Comparison of ENCODE assay signal across 8 cellular contexts in the genomic region with DNA sequence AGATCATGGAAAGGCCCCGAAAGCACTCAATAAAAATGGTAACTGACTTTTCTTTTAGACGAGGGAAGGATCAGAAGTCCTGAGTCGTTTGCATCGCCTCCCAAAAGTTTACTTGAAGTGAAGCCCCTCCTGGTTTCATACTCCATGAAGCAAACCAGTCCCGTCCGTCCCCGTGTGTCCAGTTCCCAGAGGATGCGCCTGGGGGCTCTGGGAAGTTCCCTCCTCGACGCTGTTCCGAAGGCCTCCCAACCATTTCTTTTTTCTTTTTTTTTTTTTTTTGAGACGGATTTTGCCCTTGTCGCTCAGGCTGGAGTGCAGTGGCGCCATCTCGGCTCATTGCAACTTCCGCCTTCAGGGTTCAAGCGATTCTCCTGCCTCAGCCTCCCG. TPM values are rescaled to one million over a fixed set of nuclear protein-coding genes. Genes with fewer than 3 reads are reported as not detected.
DNase-seq lines count a peak whose midpoint lies in the region; ATAC-seq and TF ChIP-seq lines count a peak whose summit lies in the region.

No MANE protein-coding gene starts in this region.

- H3K9me3 ChIP-seq in PC-9 (ENCODE audit: insufficient read depth, low read depth) = no peaks in the 10 kb centered on the region
- H3K9me3 ChIP-seq in neural progenitor cell (ENCODE audit: low read depth) = no peaks in the 10 kb centered on the region

- H3K4me1 ChIP-seq in PC-9 (replicated peaks; ENCODE audit: insufficient read depth) (no peaks in the 10 kb centered on the region), neural progenitor cell (no peaks in the 10 kb centered on the region)

- H3K27ac ChIP-seq in C4-2B (peak overlapping the region; percentile 76), PC-9 (peak overlapping the region; percentile 73), epithelial cell of prostate (peak overlapping the region; percentile 91), neural progenitor cell (peak overlapping the region; percentile 69)

- peaks cover 4% of the 10 kb centered on the region for H3K36me3 Mint-ChIP-seq in neural progenitor cell

- H2AFZ ChIP-seq in PC-9 (peak overlapping the region; percentile 97), neural progenitor cell (replicated peaks) (peak overlapping the region; percentile 60)

- H3K27ac Mint-ChIP-seq in neural progenitor cell = peak overlapping the region; percentile 96

- peaks cover 32% of the 10 kb centered on the region for H3K4me1 Mint-ChIP-seq in neural progenitor cell

- H3K4me2 ChIP-seq in PC-9 (peak overlapping the region; percentile 85), neural progenitor cell (peak overlapping the region; percentile 80)

- H3K27me3 Mint-ChIP-seq in neural progenitor cell (ENCODE audit: insufficient read depth, low read depth) = no peaks in the 10 kb centered on the region

- no peak for TF ChIP-seq CTCF in C4-2B (conservative IDR thresholded peaks at IDR 0.05)
- no peak for TF ChIP-seq CTCF in PC-9 (conservative IDR thresholded peaks at IDR 0.05)
- TF ChIP-seq CTCF in neural progenitor cell (IDR thresholded peaks at IDR 0.05) = no peak

- TSS peak; percentile 86 for BruUV-seq in PC-9 (replicated peaks; lab: Mats Ljungman, UMichigan)

- ATAC-seq in HG03442 (IDR thresholded peaks at IDR 0.05; ENCODE audit: unreplicated experiment) = no peak

- H3K79me2 ChIP-seq in PC-9 (ENCODE audit: low read depth) = no peaks in the 10 kb centered on the region
- no peaks in the 10 kb centered on the region for H3K79me2 ChIP-seq in neural progenitor cell (ENCODE audit: low read depth)

- CTCF ChIA-PET in PC-9 (lab: Charles Lee) = interaction anchor here (1.3 kb wide), 1 partner anchor 65 kb away, joined by 5 read pairs; no protein-coding TSS in a partner anchor

- H3K9me3 Mint-ChIP-seq in neural progenitor cell = no peaks in the 10 kb centered on the region

- POLR2A ChIA-PET in PC-9 (lab: Charles Lee; ENCODE audit: unreplicated experiment) = interaction anchor here (0.5 to 1.2 kb wide), 11 partner anchors 10 to 1241 kb away, joined by 3 to 14 read pairs (median 4); a partner anchor contains a TSS

- no peaks in the 10 kb centered on the region for H3K9me2 ChIP-seq in PC-9 (ENCODE audit: insufficient read depth)

- H4K20me1 ChIP-seq in PC-9 (ENCODE audit: insufficient read depth) (no peaks in the 10 kb centered on the region), neural progenitor cell (ENCODE audit: low read depth) (no peaks in the 10 kb centered on the region)

- peak overlapping the region; percentile 46 for H3K9ac ChIP-seq in neural progenitor cell

- intact Hi-C loops in PC-9 (cut with micrococcal nuclease; ENCODE audit: unreplicated experiment) = loop anchor here (1.0 kb wide), 3 partner anchors 14 to 109 kb away; no protein-coding TSS in a partner anchor

- DNase-seq in PC-9 (no peak), epithelial cell of prostate (ENCODE audit: low read depth, low spot score) (no peak), neural progenitor cell (ENCODE audit: low spot score) (no peak), SIG-M5 treated with dmso at 0.1 percent for 504 hours (lab: John Stamatoyannopoulos, UW; ENCODE audit: unreplicated experiment) (no peak), NCI-H2029 (lab: John Stamatoyannopoulos, UW) (no peak), epidermal melanocyte (ENCODE audit: insufficient read length, low spot score) (no peak)

- peak overlapping the region; percentile 96 for H3K4me3 Mint-ChIP-seq in neural progenitor cell

- H3F3A ChIP-seq in PC-9 (ENCODE audit: insufficient read depth, low read depth) = peaks cover 24% of the 10 kb centered on the region; the same call in 1 of the 2 replicates
- peaks cover 11% of the 10 kb centered on the region for H3F3A ChIP-seq in neural progenitor cell (ENCODE audit: low read depth)

- H3K27me3 ChIP-seq in PC-9 (ENCODE audit: insufficient read depth, low read depth) (no peaks in the 10 kb centered on the region), neural progenitor cell (no peaks in the 10 kb centered on the region)

- H3K4me3 ChIP-seq in PC-9 (peak overlapping the region; percentile 87), neural progenitor cell (peak overlapping the region; percentile 58)

- H3K36me3 ChIP-seq in PC-9 (ENCODE audit: low read depth) (no peaks in the 10 kb centered on the region; the same call in 1 of the 2 replicates), neural progenitor cell (no peaks in the 10 kb centered on the region)

RNA-seq across cellular contexts. Expression of a gene that starts 0.7 kb away (rescaled TPM):
- total RNA-seq in PC-9 (2021) (21.6 and 25.7 TPM in 2 replicates), neural progenitor cell (ENCODE audit: low replicate concordance) (7.8 and 8.2 TPM in 2 replicates)

RNA-seq across cellular contexts. Expression of a gene that starts 13.3 kb away (rescaled TPM):
- 138 and 200 TPM in 2 replicates for total RNA-seq in PC-9 (2021)
- total RNA-seq in neural progenitor cell (ENCODE audit: low replicate concordance) = 75.2 and 109 TPM in 2 replicates

RNA-seq across cellular contexts. Expression of a gene that starts 31.8 kb away (rescaled TPM):
- total RNA-seq in PC-9 (2021) = not detected in 2 replicates
- 0.56 TPM in 1 of 2 replicates, not detected in the other for total RNA-seq in neural progenitor cell (ENCODE audit: low replicate concordance)

RNA-seq across cellular contexts. Expression of a gene that starts 53.2 kb away (rescaled TPM):
- 33.4 and 39.7 TPM in 2 replicates for total RNA-seq in PC-9 (2021)
- 8.6 and 10.2 TPM in 2 replicates for total RNA-seq in neural progenitor cell (ENCODE audit: low replicate concordance)
